In genomic region chr10:25959540-25960232, GRCh38 we compare ENCODE assay signal across 1 cellular context.
TF ChIP-seq lines count a peak whose summit lies in the region.

No MANE protein-coding gene starts in this region.

TF ChIP-seq in IMR-90, 13 proteins besides CTCF, POLR2A, EP300 and RAD21 (continued from another document):
- TF ChIP-seq ELK1 (IDR thresholded peaks at IDR 0.05; ENCODE audit: borderline replicate concordance, low read depth, low read length) (no peak), MAFK (IDR thresholded peaks at IDR 0.05; ENCODE audit: low read depth, low read length) (0 out of 2 replicates have a peak, but pooled peaks have one; percentile 17), SMC3 (IDR thresholded peaks at IDR 0.05; ENCODE audit: low read depth, low read length) (no peak)
